16 cellular contexts compared by ENCODE assay signal in genomic region chr20:2809690-2810089, GRCh38.
"Had no signal": no experiment of that assay in that cellular context is flagged by ENCODE, and none has a peak within 500 bp of the region (broad histone marks: within the 10 kb centered on the region; RNA-seq: fewer than 3 reads in every experiment).

No MANE protein-coding gene starts in this region.

- H3K27ac Mint-ChIP-seq: endodermal cell; naive B cell; stimulated activated naive B cell treated with anti-CD40 and anti-IgM and Interleukin-4, amounts not matched to agents 10 μg/mL and 1 μg/mL and 100 μg/mL, for 72 hours; type B pancreatic cell had no signal

- H3K4me3 Mint-ChIP-seq: endodermal cell; naive B cell; stimulated activated naive B cell treated with anti-CD40 and anti-IgM and Interleukin-4, amounts not matched to agents 10 μg/mL and 1 μg/mL and 100 μg/mL, for 72 hours; type B pancreatic cell had no signal

- DNase-seq: cerebellar nuclear complex; dermis blood vessel endothelial cell; endodermal cell; heart left ventricle; hippocampal formation; left ventricle myocardium superior; mesenchymal stem cell; naive B cell; posterior cingulate gyrus; sigmoid colon; stimulated activated CD4-positive, alpha-beta T cell treated with anti-CD3 and anti-CD28 coated beads, Interleukin-2, amount 100 ng/mL, for 24 hours; stimulated activated CD4-positive, alpha-beta T cell treated with anti-CD3 and anti-CD28 coated beads, Interleukin-4, amount 100 ng/mL, for 4 hours; stimulated activated naive B cell treated with anti-CD40 and anti-IgM and Interleukin-4, amounts not matched to agents 10 μg/mL and 1 μg/mL and 100 μg/mL, for 72 hours; stomach; substantia nigra had no signal

- H3K36me3 Mint-ChIP-seq: type B pancreatic cell had no signal
